In genomic region chr5:41009228-41009627, GRCh38 we compare ENCODE assay signal across 15 cellular contexts.
DNase-seq lines count a peak whose midpoint lies in the region; ATAC-seq and TF ChIP-seq lines count a peak whose summit lies in the region.
"Had no signal": no experiment of that assay in that cellular context is flagged by ENCODE, and none has a peak within 500 bp of the region (broad histone marks: within the 10 kb centered on the region; RNA-seq: fewer than 3 reads in every experiment).

No MANE protein-coding gene starts in this region.

- intact Hi-C loops in Right ventricle myocardium superior (cut with DNase I) (no loop called here), left ventricle myocardium inferior (cut with micrococcal nuclease) (no loop called here)
- intact Hi-C loops in activated T-helper 2 cell treated with anti-CD3 and anti-CD28 coated beads, Interferon-gamma antibody, Interleukin-2, Interleukin-4, amounts not matched to agents 10 μg/mL and 5 μg/mL and 100 μg/mL, durations not matched to agents 14 hours and 24 hours and 36 hours (cut with micrococcal nuclease) = no loop called here

- in situ Hi-C loops in SK-MEL-5 (cut with HindIII; ENCODE audit: low pct_unique_long_range_greater_than_20kb, low sequenced_read_pairs) = no loop called here

- no peaks in the 10 kb centered on the region for H3K36me3 Mint-ChIP-seq in activated T-helper 2 cell treated with anti-CD3 and anti-CD28 coated beads, Interferon-gamma antibody, Interleukin-2, Interleukin-4, amounts not matched to agents 10 μg/mL and 5 μg/mL and 100 μg/mL, durations not matched to agents 14 hours and 24 hours and 36 hours (ENCODE audit: low read depth)
- H3K36me3 Mint-ChIP-seq: immature natural killer cell had no signal

- H3K4me3 Mint-ChIP-seq in activated T-helper 2 cell treated with anti-CD3 and anti-CD28 coated beads, Interferon-gamma antibody, Interleukin-2, Interleukin-4, amounts not matched to agents 10 μg/mL and 5 μg/mL and 100 μg/mL, durations not matched to agents 14 hours and 24 hours and 36 hours (ENCODE audit: low read depth) = no peak overlapping the region
- H3K4me3 Mint-ChIP-seq: activated CD8-positive, alpha-beta T cell treated with anti-CD3 and anti-CD28 coated beads for 36 hours; immature natural killer cell had no signal

- TF ChIP-seq CTCF in left ventricle myocardium inferior (IDR thresholded peaks at IDR 0.05; ENCODE audit: borderline replicate concordance) (no peak), fibroblast of the aortic adventitia (IDR thresholded peaks at IDR 0.05; ENCODE audit: insufficient read depth, low read length) (no peak)

- H3K36me3 ChIP-seq in left ventricle myocardium inferior = no peaks in the 10 kb centered on the region
- H3K36me3 ChIP-seq: gastrocnemius medialis, pancreas had no signal

- no peaks in the 10 kb centered on the region for H3K9me3 ChIP-seq in left ventricle myocardium inferior (replicated peaks)
- H3K9me3 ChIP-seq: gastrocnemius medialis, pancreas had no signal

- no peaks in the 10 kb centered on the region for H3K4me1 Mint-ChIP-seq in activated T-helper 2 cell treated with anti-CD3 and anti-CD28 coated beads, Interferon-gamma antibody, Interleukin-2, Interleukin-4, amounts not matched to agents 10 μg/mL and 5 μg/mL and 100 μg/mL, durations not matched to agents 14 hours and 24 hours and 36 hours (ENCODE audit: low read depth)
- H3K4me1 Mint-ChIP-seq: immature natural killer cell had no signal

- H3K4me3 ChIP-seq in left ventricle myocardium inferior (no peak overlapping the region), fibroblast of the aortic adventitia (ENCODE audit: low read depth, low read length) (no peak overlapping the region)
- H3K4me3 ChIP-seq: gastrocnemius medialis, pancreas had no signal

- no peaks in the 10 kb centered on the region for H3K27me3 ChIP-seq in left ventricle myocardium inferior (ENCODE audit: low read depth)
- H3K27me3 ChIP-seq: gastrocnemius medialis, pancreas had no signal

- no peak overlapping the region for H3K27ac Mint-ChIP-seq in activated T-helper 2 cell treated with anti-CD3 and anti-CD28 coated beads, Interferon-gamma antibody, Interleukin-2, Interleukin-4, amounts not matched to agents 10 μg/mL and 5 μg/mL and 100 μg/mL, durations not matched to agents 14 hours and 24 hours and 36 hours
- H3K27ac Mint-ChIP-seq: activated CD8-positive, alpha-beta T cell treated with anti-CD3 and anti-CD28 coated beads for 36 hours; immature natural killer cell had no signal

- no peak for DNase-seq in Right ventricle myocardium superior
- DNase-seq in left ventricle myocardium inferior = no peak
- peak; percentile 29 for DNase-seq in SK-MEL-5 (ENCODE audit: low read depth, low spot score)
- peak; percentile 49 for DNase-seq in fibroblast of the aortic adventitia (ENCODE audit: low read depth)
- no peak for DNase-seq in activated T-helper 2 cell treated with anti-CD3 and anti-CD28 coated beads, Interferon-gamma antibody, Interleukin-2, Interleukin-4, amounts not matched to agents 10 μg/mL and 5 μg/mL and 100 μg/mL, durations not matched to agents 14 hours and 24 hours and 36 hours (ENCODE audit: low spot score)
- DNase-seq in SHP77 treated with DMSO at 0.1 percent for 48 hours (lab: John Stamatoyannopoulos, UW) = no peak
- no peak for DNase-seq in NCI-H1092 (lab: John Stamatoyannopoulos, UW)
- no peak for DNase-seq in Kasumi-1 (lab: John Stamatoyannopoulos, UW)
- DNase-seq: activated CD8-positive, alpha-beta T cell treated with anti-CD3 and anti-CD28 coated beads for 36 hours; gastrocnemius medialis; immature natural killer cell; NCI-H1048; pancreas; RPMI8226; stimulated activated CD4-positive, alpha-beta T cell treated with anti-CD3 and anti-CD28 coated beads, Interleukin-12 subunit alpha, Interleukin-12 subunit beta, amount 100 ng/mL, for 4 hours had no signal

- no peak overlapping the region for H3K27ac ChIP-seq in left ventricle myocardium inferior (replicated peaks)
- H3K27ac ChIP-seq: gastrocnemius medialis, pancreas had no signal

- H3K4me1 ChIP-seq in left ventricle myocardium inferior = no peaks in the 10 kb centered on the region
- H3K4me1 ChIP-seq: gastrocnemius medialis, pancreas had no signal

- H3K9me3 Mint-ChIP-seq in activated T-helper 2 cell treated with anti-CD3 and anti-CD28 coated beads, Interferon-gamma antibody, Interleukin-2, Interleukin-4, amounts not matched to agents 10 μg/mL and 5 μg/mL and 100 μg/mL, durations not matched to agents 14 hours and 24 hours and 36 hours = no peaks in the 10 kb centered on the region
- H3K9me3 Mint-ChIP-seq: activated CD8-positive, alpha-beta T cell treated with anti-CD3 and anti-CD28 coated beads for 36 hours had no signal

- H3K27me3 Mint-ChIP-seq in activated T-helper 2 cell treated with anti-CD3 and anti-CD28 coated beads, Interferon-gamma antibody, Interleukin-2, Interleukin-4, amounts not matched to agents 10 μg/mL and 5 μg/mL and 100 μg/mL, durations not matched to agents 14 hours and 24 hours and 36 hours (ENCODE audit: low read depth) = no peaks in the 10 kb centered on the region
- H3K27me3 Mint-ChIP-seq: activated CD8-positive, alpha-beta T cell treated with anti-CD3 and anti-CD28 coated beads for 36 hours had no signal

- ATAC-seq in Right ventricle myocardium superior (ENCODE audit: poor library complexity) = peak; percentile 57
- ATAC-seq: activated CD8-positive, alpha-beta T cell treated with anti-CD3 and anti-CD28 coated beads for 36 hours; gastrocnemius medialis; pancreas had no signal

Comparison
In these comparisons a context has a peak if more than half of its experiments do, and no peak if none do; other contexts are left out.
1. DNase-seq: peak in SK-MEL-5 (single experiment) and fibroblast of the aortic adventitia (single experiment); none in Right ventricle myocardium superior (single experiment), left ventricle myocardium inferior (single experiment), activated T-helper 2 cell treated with anti-CD3 and anti-CD28 coated beads, Interferon-gamma antibody, Interleukin-2, Interleukin-4, amounts not matched to agents 10 μg/mL and 5 μg/mL and 100 μg/mL, durations not matched to agents 14 hours and 24 hours and 36 hours (single experiment), SHP77 treated with DMSO at 0.1 percent for 48 hours (single experiment), NCI-H1092 (single experiment) and Kasumi-1 (0 of 2).